5 cellular contexts compared by ENCODE assay signal in genomic region chr22:20718727-20719126, GRCh38. TPM values are rescaled to one million over a fixed set of nuclear protein-coding genes. Genes with fewer than 3 reads are reported as not detected.
"Had no signal": no experiment of that assay in that cellular context is flagged by ENCODE, and none has a peak within 500 bp of the region (broad histone marks: within the 10 kb centered on the region; RNA-seq: fewer than 3 reads in every experiment).

No MANE protein-coding gene starts in this region.

RNA-seq across cellular contexts. Expression of gene SERPIND1, which starts 55.2 kb away (rescaled TPM):
- total RNA-seq: activated B cell treated with CpG ODN at 0.5 μM for 24 hours; activated CD4-positive, alpha-beta T cell treated with anti-CD3 and anti-CD28 coated beads, Interleukin-2, amount 10 ng/mL, durations not matched to agents 24 days and 14 days; activated CD8-positive, alpha-beta memory T cell treated with anti-CD3 and anti-CD28 coated beads, Interleukin-2, amount 10 ng/mL, durations not matched to agents 7 days and 5 days; activated T-helper 1 cell treated with anti-CD3 and anti-CD28 coated beads, Interleukin-12 subunit alpha, Interleukin-12 subunit beta, Interleukin-2, Interleukin-4 antibody, amounts not matched to agents 30 ng/mL and 10 ng/mL and 1 ng/mL, durations not matched to agents 14 hours and 24 hours and 36 hours; T-helper 17 cell had no signal
